15 cellular contexts compared by ENCODE assay signal in the genomic region with DNA sequence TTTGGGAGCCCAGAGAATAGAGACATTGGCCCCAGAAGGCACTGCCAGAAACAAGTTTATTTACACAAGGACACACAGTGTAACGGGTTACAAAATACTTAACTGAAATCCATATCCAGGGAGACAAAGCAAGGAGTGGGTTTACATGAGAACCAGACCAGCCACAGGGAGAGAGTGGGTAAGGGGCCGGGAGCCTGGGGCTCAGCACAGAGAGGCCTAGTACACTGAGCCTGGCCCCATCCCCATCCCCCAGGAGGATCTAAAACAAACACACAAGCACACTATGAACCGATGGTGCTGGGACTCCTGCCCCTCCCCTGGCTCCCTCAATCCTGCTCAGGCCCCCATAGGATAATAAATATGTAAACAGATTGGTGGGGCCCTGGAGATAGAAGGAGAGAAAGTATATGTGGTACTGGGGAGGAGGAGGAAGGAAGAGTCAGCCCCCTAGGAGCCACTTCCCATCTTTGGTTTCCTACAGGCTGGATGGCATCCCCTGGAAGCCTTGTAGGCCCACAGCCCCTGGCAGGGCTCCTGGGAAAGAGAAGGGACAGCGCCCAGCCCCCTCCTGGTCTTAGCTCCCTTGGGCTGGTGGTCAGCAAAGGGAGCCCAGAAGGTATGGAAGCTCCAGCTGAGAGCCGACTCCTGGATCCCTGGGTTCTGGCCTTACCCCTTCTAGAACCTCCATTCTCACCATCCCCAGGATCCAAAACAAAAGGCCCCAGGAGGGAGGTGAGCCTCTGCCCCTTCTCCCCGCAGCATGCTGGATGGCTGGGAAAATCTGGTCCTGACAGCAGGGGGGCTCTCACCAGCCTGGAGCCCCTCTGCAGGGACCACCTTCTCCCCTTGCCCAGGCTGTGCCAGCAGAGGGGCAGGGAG. TPM values are rescaled to one million over a fixed set of nuclear protein-coding genes. Genes with fewer than 3 reads are reported as not detected.
A peak's percentile ranks its signal among the peaks of the same experiment; 100 is the strongest.
DNase-seq lines count a peak whose midpoint lies in the region; ATAC-seq lines count a peak whose summit lies in the region.
"Had no signal": no experiment of that assay in that cellular context is flagged by ENCODE, and none has a peak within 500 bp of the region (broad histone marks: within the 10 kb centered on the region; RNA-seq: fewer than 3 reads in every experiment).

No MANE protein-coding gene starts in this region.

- CTCF ChIA-PET in activated naive CD4-positive, alpha-beta T cell treated with anti-CD3 and anti-CD28 coated beads, Interleukin-2, amount 10 ng/mL, durations not matched to agents 7 days and 5 days (lab: Charles Lee) = no interaction called here

- ATAC-seq in activated naive CD4-positive, alpha-beta T cell treated with anti-CD3 and anti-CD28 coated beads, Interleukin-2, amount 50 U/mL, for 72 hours = no peak
- no peak for ATAC-seq in stimulated activated effector memory CD8-positive, alpha-beta T cell treated with anti-CD3 and anti-CD28 coated beads, Interleukin-12 subunit alpha, Interleukin-12 subunit beta, amount 100 ng/mL, for 72 hours
- ATAC-seq in HG02852 (IDR thresholded peaks at IDR 0.05; ENCODE audit: unreplicated experiment) (no peak), GM19452 (IDR thresholded peaks at IDR 0.05; ENCODE audit: unreplicated experiment) (no peak)
- ATAC-seq: activated T-cell treated with anti-CD3 and anti-CD28 coated beads, Interleukin-2, amount 50 U/mL, for 72 hours had no signal

- no peak overlapping the region for H3K4me3 Mint-ChIP-seq in activated naive CD4-positive, alpha-beta T cell treated with anti-CD3 and anti-CD28 coated beads, Interleukin-2, amount 10 ng/mL, durations not matched to agents 7 days and 5 days
- H3K4me3 Mint-ChIP-seq in stimulated activated effector memory CD8-positive, alpha-beta T cell treated with anti-CD3 and anti-CD28 coated beads, Interleukin-12 subunit alpha, Interleukin-12 subunit beta, amount 100 ng/mL, for 72 hours = no peak overlapping the region
- H3K4me3 Mint-ChIP-seq: activated T-cell treated with anti-CD3 and anti-CD28 coated beads, Interleukin-2, amount 50 U/mL, for 72 hours had no signal

- H3K9me3 Mint-ChIP-seq in activated naive CD4-positive, alpha-beta T cell treated with anti-CD3 and anti-CD28 coated beads, Interleukin-2, amount 10 ng/mL, durations not matched to agents 7 days and 5 days = no peaks in the 10 kb centered on the region
- H3K9me3 Mint-ChIP-seq in activated naive CD4-positive, alpha-beta T cell treated with anti-CD3 and anti-CD28 coated beads, Interleukin-2, amount 50 U/mL, for 72 hours = no peaks in the 10 kb centered on the region
- no peaks in the 10 kb centered on the region for H3K9me3 Mint-ChIP-seq in stimulated activated effector memory CD8-positive, alpha-beta T cell treated with anti-CD3 and anti-CD28 coated beads, Interleukin-12 subunit alpha, Interleukin-12 subunit beta, amount 100 ng/mL, for 72 hours
- H3K9me3 Mint-ChIP-seq: activated T-cell treated with anti-CD3 and anti-CD28 coated beads, Interleukin-2, amount 50 U/mL, for 72 hours; IgD-negative memory B cell had no signal

- H3K27me3 Mint-ChIP-seq in activated naive CD4-positive, alpha-beta T cell treated with anti-CD3 and anti-CD28 coated beads, Interleukin-2, amount 10 ng/mL, durations not matched to agents 7 days and 5 days = no peaks in the 10 kb centered on the region
- H3K27me3 Mint-ChIP-seq: IgD-negative memory B cell had no signal

- peak overlapping the region; percentile 6 for H3K27ac Mint-ChIP-seq in activated naive CD4-positive, alpha-beta T cell treated with anti-CD3 and anti-CD28 coated beads, Interleukin-2, amount 10 ng/mL, durations not matched to agents 7 days and 5 days
- H3K27ac Mint-ChIP-seq in activated naive CD4-positive, alpha-beta T cell treated with anti-CD3 and anti-CD28 coated beads, Interleukin-2, amount 50 U/mL, for 72 hours = peak overlapping the region in 1 of 2 donors; percentile 46
- H3K27ac Mint-ChIP-seq in stimulated activated effector memory CD8-positive, alpha-beta T cell treated with anti-CD3 and anti-CD28 coated beads, Interleukin-12 subunit alpha, Interleukin-12 subunit beta, amount 100 ng/mL, for 72 hours = peak overlapping the region; percentile 83
- H3K27ac Mint-ChIP-seq: activated T-cell treated with anti-CD3 and anti-CD28 coated beads, Interleukin-2, amount 50 U/mL, for 72 hours had no signal

- H3K36me3 Mint-ChIP-seq in activated naive CD4-positive, alpha-beta T cell treated with anti-CD3 and anti-CD28 coated beads, Interleukin-2, amount 10 ng/mL, durations not matched to agents 7 days and 5 days = peaks cover 17% of the 10 kb centered on the region
- no peaks in the 10 kb centered on the region for H3K36me3 Mint-ChIP-seq in activated naive CD4-positive, alpha-beta T cell treated with anti-CD3 and anti-CD28 coated beads, Interleukin-2, amount 50 U/mL, for 72 hours
- peaks cover 46% of the 10 kb centered on the region for H3K36me3 Mint-ChIP-seq in stimulated activated effector memory CD8-positive, alpha-beta T cell treated with anti-CD3 and anti-CD28 coated beads, Interleukin-12 subunit alpha, Interleukin-12 subunit beta, amount 100 ng/mL, for 72 hours

- H3K4me1 Mint-ChIP-seq in activated naive CD4-positive, alpha-beta T cell treated with anti-CD3 and anti-CD28 coated beads, Interleukin-2, amount 10 ng/mL, durations not matched to agents 7 days and 5 days = peaks cover 5% of the 10 kb centered on the region
- H3K4me1 Mint-ChIP-seq in stimulated activated effector memory CD8-positive, alpha-beta T cell treated with anti-CD3 and anti-CD28 coated beads, Interleukin-12 subunit alpha, Interleukin-12 subunit beta, amount 100 ng/mL, for 72 hours = peaks cover 30% of the 10 kb centered on the region

- no peak for DNase-seq in activated naive CD4-positive, alpha-beta T cell treated with anti-CD3 and anti-CD28 coated beads, Interleukin-2, amount 10 ng/mL, durations not matched to agents 7 days and 5 days
- no peak for DNase-seq in activated naive CD4-positive, alpha-beta T cell treated with anti-CD3 and anti-CD28 coated beads, Interleukin-2, amount 50 U/mL, for 72 hours (ENCODE audit: low spot score in 2 of 2)
- DNase-seq in NCI-H69 (lab: John Stamatoyannopoulos, UW) (peak; percentile 19), fibroblast of peridontal ligament (ENCODE audit: extremely low read depth) (peak; percentile 54), MV-4-11 (lab: John Stamatoyannopoulos, UW) (no peak)
- DNase-seq in stimulated activated effector memory CD8-positive, alpha-beta T cell treated with anti-CD3 and anti-CD28 coated beads, Interleukin-12 subunit alpha, Interleukin-12 subunit beta, amount 100 ng/mL, for 72 hours (ENCODE audit: low spot score in 2 of 2) = no peak
- DNase-seq: ACHN; activated CD4-positive, CD25-positive, alpha-beta regulatory T cell treated with anti-CD3 and anti-CD28 coated beads, Interleukin-2, amount 50 U/mL, for 72 hours; activated T-cell treated with anti-CD3 and anti-CD28 coated beads, Interleukin-2, amount 50 U/mL, for 72 hours; DMS 273 treated with DMSO at 0.1 percent for 48 hours; NCI-H1092 treated with DMSO at 0.1 percent for 48 hours; stimulated activated naive CD4-positive, alpha-beta T cell treated with Interleukin-2 at 50 U/mL for 16 hours had no signal

RNA-seq across cellular contexts. Expression of gene G6PC3, which starts 6.4 kb away (rescaled TPM):
- 10 to 100 TPM; 17.7 to 20.3 TPM for total RNA-seq in activated naive CD4-positive, alpha-beta T cell treated with anti-CD3 and anti-CD28 coated beads, Interleukin-2, amount 50 U/mL, for 72 hours

RNA-seq across cellular contexts. Expression of gene LSM12, which starts 10.5 kb away (rescaled TPM):
- 10 to 100 TPM; 71.4 to 73.5 TPM for total RNA-seq in activated naive CD4-positive, alpha-beta T cell treated with anti-CD3 and anti-CD28 coated beads, Interleukin-2, amount 50 U/mL, for 72 hours

RNA-seq across cellular contexts. Expression of gene HDAC5, which starts 46.5 kb away (rescaled TPM):
- 10 to 100 TPM; 17.3 to 27.8 TPM for total RNA-seq in activated naive CD4-positive, alpha-beta T cell treated with anti-CD3 and anti-CD28 coated beads, Interleukin-2, amount 50 U/mL, for 72 hours

Comparison
In these comparisons a context has a peak if more than half of its experiments do, and no peak if none do; other contexts are left out.
1. DNase-seq: peak in NCI-H69 (single experiment) and fibroblast of peridontal ligament (single experiment); none in activated naive CD4-positive, alpha-beta T cell treated with anti-CD3 and anti-CD28 coated beads, Interleukin-2, amount 10 ng/mL, durations not matched to agents 7 days and 5 days (single experiment), activated naive CD4-positive, alpha-beta T cell treated with anti-CD3 and anti-CD28 coated beads, Interleukin-2, amount 50 U/mL, for 72 hours (0 of 2), stimulated activated effector memory CD8-positive, alpha-beta T cell treated with anti-CD3 and anti-CD28 coated beads, Interleukin-12 subunit alpha, Interleukin-12 subunit beta, amount 100 ng/mL, for 72 hours (0 of 2) and MV-4-11 (single experiment).